Comparison of ENCODE assay signal across 2 cellular contexts in genomic region chr2:182745894-182746293, GRCh38. TPM values are rescaled to one million over a fixed set of nuclear protein-coding genes. Genes with fewer than 3 reads are reported as not detected.
DNase-seq lines count a peak whose midpoint lies in the region; ATAC-seq, FAIRE-seq and TF ChIP-seq lines count a peak whose summit lies in the region.
"Not testable (repeated sequence)": the region's sequence is repeated elsewhere in the genome, so short reads cannot be mapped to it uniquely, and the experiment has no call there.

No MANE protein-coding gene starts in this region.

- H3K27ac ChIP-seq in HEK293 (ENCODE audit: extremely low read depth, low read depth, low read length); K562 (ENCODE audit: extremely low read depth, low read depth, low read length): not testable (repeated sequence)

- CTCF ChIA-PET in HEK293 (lab: Yijun Ruan, JAX); K562 (lab: Yijun Ruan, JAX; ENCODE audit: low intra/inter-chr PET ratio): not testable (repeated sequence)

- H3K4me3 ChIP-seq in HEK293 (ENCODE audit: low read depth, low read length); K562: not testable (repeated sequence)

- H3K9me3 ChIP-seq in HEK293 (ENCODE audit: control insufficient read depth, insufficient read depth, low read depth, low read length); K562 (replicated peaks; ENCODE audit: control insufficient read depth, insufficient read depth, low read depth, low read length): not testable (repeated sequence)

- POLR2A ChIA-PET in HEK293 (lab: Yijun Ruan, JAX); K562 (lab: Yijun Ruan, JAX): not testable (repeated sequence)

- not testable (repeated sequence) for TF ChIP-seq CTCF in HEK293 (tag by site-specific recombination; IDR thresholded peaks at IDR 0.05); K562 (IDR thresholded peaks at IDR 0.05 in 2 of 3, conservative IDR thresholded peaks at IDR 0.05 in 1 of 3; ENCODE audit: insufficient read depth in 2 of 3, low read depth in 1 of 3, low read length in 3 of 3)

- H3K36me3 ChIP-seq in HEK293 (ENCODE audit: control insufficient read depth in 2 of 2, insufficient read depth in 1 of 2, low read length in 2 of 2), result peaks cover 29 to 53% of the 10 kb centered on the region in 2 experiments
- H3K36me3 ChIP-seq in K562 (ENCODE audit: control insufficient read depth, insufficient read depth, low read length), result peaks cover 48% of the 10 kb centered on the region

- H3K4me2 ChIP-seq in K562 (ENCODE audit: insufficient read depth, low read length), result not testable (repeated sequence)

- H3K4me1 ChIP-seq in HEK293 (ENCODE audit: control insufficient read depth, insufficient read depth, low read length); K562 (replicated peaks in 1 of 2; ENCODE audit: control insufficient read depth in 2 of 2, insufficient read depth in 2 of 2, low read length in 2 of 2): not testable (repeated sequence)

- H3K9ac ChIP-seq in K562 (ENCODE audit: insufficient read depth in 1 of 2, low read depth in 2 of 2, low read length in 2 of 2), result not testable (repeated sequence)

- intact Hi-C loops in K562 (cut with micrococcal nuclease), result not testable (repeated sequence)

- TF ChIP-seq RAD21 in K562 (CRISPR knock-in tag; conservative IDR thresholded peaks at IDR 0.05 in 1 of 2, IDR thresholded peaks at IDR 0.05 in 1 of 2), result not testable (repeated sequence)

- in situ Hi-C loops in K562 (cut with MboI), result not testable (repeated sequence)

- not testable (repeated sequence) for TF ChIP-seq POLR2A in K562 (conservative IDR thresholded peaks at IDR 0.05)

- H2AFZ ChIP-seq in K562 (ENCODE audit: low read depth, low read length), result not testable (repeated sequence)

- H3K27me3 ChIP-seq in K562 (ENCODE audit: control insufficient read depth in 2 of 2, insufficient read depth in 2 of 2, low read length in 2 of 2), result not testable (repeated sequence)

- ATAC-seq in K562, result not testable (repeated sequence)

- not testable (repeated sequence) for BruUV-seq in K562 (replicated peaks; lab: Mats Ljungman, UMichigan)

- TF ChIP-seq EP300 in K562 (IDR thresholded peaks at IDR 0.05; ENCODE audit: low read length), result not testable (repeated sequence)

- not testable (repeated sequence) for DNase-seq in K562 (ENCODE audit: extremely low read depth in 1 of 4, low spot score in 3 of 4)

- 75% methylated on average over 1 of the region's 3 CpGs for WGBS in K562 (ENCODE audit: insufficient coverage, low coverage, missing lambda C conversion rate)

- not testable (repeated sequence) for H3K9me1 ChIP-seq in K562 (ENCODE audit: control insufficient read depth, insufficient read depth, low read length)

- H3K79me2 ChIP-seq in K562 (ENCODE audit: control insufficient read depth, insufficient read depth, low read length), result not testable (repeated sequence)

- FAIRE-seq in K562 (lab: Jason Lieb, UNC), result not testable (repeated sequence)

- H4K20me1 ChIP-seq in K562 (replicated peaks; ENCODE audit: control insufficient read depth, insufficient read depth, low read length), result not testable (repeated sequence)

TF ChIP-seq in HEK293, 187 proteins besides CTCF, POLR2A, EP300 and RAD21:
- TF ChIP-seq ZNF146 (tag by site-specific recombination; IDR thresholded peaks at IDR 0.05), result peak; percentile 89

TF ChIP-seq in K562, 482 proteins besides CTCF, POLR2A, EP300 and RAD21:
- TF ChIP-seq SMARCA5 (IDR thresholded peaks at IDR 0.05), result 0 out of 2 replicates have a peak, but pooled peaks have one; percentile 31
- TF ChIP-seq BCOR (IDR thresholded peaks at IDR 0.05), result peak; percentile 80
- TF ChIP-seq HDAC2 (IDR thresholded peaks at IDR 0.05), result 0 out of 2 replicates have a peak, but pooled peaks have one; percentile 22
- TF ChIP-seq KDM1A (IDR thresholded peaks at IDR 0.05), result peak in 1 of 2 experiments; percentile 38; a peak in 1 of 4 replicates
- peak; percentile 27 for TF ChIP-seq ZNF146 (CRISPR knock-in tag; IDR thresholded peaks at IDR 0.05; ENCODE audit: unreplicated experiment)

RNA-seq across cellular contexts. Expression of gene DNAJC10, which starts 29.8 kb away (rescaled TPM):
- 28.3 and 119 TPM in 2 replicates for total RNA-seq in K562 (2011; cell fraction: chromatin; rRNA removed; ENCODE audit: low replicate concordance)
- 14.5 and 18.2 TPM in 2 replicates for total RNA-seq in K562 (2011; cell fraction: nucleolus; rRNA removed)
- total RNA-seq in K562 (2011; cell fraction: nucleoplasm; rRNA removed), result 42.3 and 61.0 TPM in 2 replicates
- total RNA-seq in K562 (2014; rRNA removed) (51.4 and 63.5 TPM in 2 replicates), K562 (2014; rRNA removed; fragmentation: Illumina TruSeq; extraction: Trizol) (75.8 and 87.2 TPM in 2 replicates), K562 (2015; rRNA removed; fragmentation: Illumina TruSeq; extraction: Trizol) (66.5 and 77.7 TPM in 2 replicates), K562 (2021) (75.3 and 81.9 TPM in 2 replicates)
- polyA plus RNA-seq in K562 (2011; rRNA removed) (39.9 and 57.3 TPM in 2 replicates), K562 (2014; fragmentation: Illumina TruSeq; extraction: Trizol) (39.7 and 46.1 TPM in 2 replicates), K562 (2014; fragmentation: Nextera tagmentation; extraction: Ambion mirVana) (10 to 100 TPM in 1 of 2 experiments, 1 to 10 TPM in 1; 9.8 to 14.3 TPM), K562 (2014; rRNA removed) (39.2 and 41.0 TPM in 2 replicates)
- 6.8 and 15.1 TPM in 2 replicates for polyA plus RNA-seq in K562 (2011; cell fraction: cytosol; rRNA removed)
- 44.5 and 76.8 TPM in 2 replicates for polyA plus RNA-seq in K562 (2011; cell fraction: nucleus; rRNA removed)
- polyA plus RNA-seq in K562 (2012), result 45.0 and 81.2 TPM in 2 replicates
- 66.2 and 66.8 TPM in 2 replicates for polyA minus RNA-seq in K562 (2011; rRNA and poly(A)+ RNA removed)
- 26.8 and 33.2 TPM in 2 replicates for polyA minus RNA-seq in K562 (2011; cell fraction: cytosol; rRNA and poly(A)+ RNA removed)
- polyA minus RNA-seq in K562 (2011; cell fraction: nucleus; rRNA and poly(A)+ RNA removed), result 22.8 and 46.2 TPM in 2 replicates
